Comparison of ENCODE assay signal across 8 cellular contexts in genomic region chr4:7102516-7102909, GRCh38. TPM values are rescaled to one million over a fixed set of nuclear protein-coding genes. Genes with fewer than 3 reads are reported as not detected.
DNase-seq lines count a peak whose midpoint lies in the region; ATAC-seq and TF ChIP-seq lines count a peak whose summit lies in the region.
"Not testable (repeated sequence)": the region's sequence is repeated elsewhere in the genome, so short reads cannot be mapped to it uniquely, and the experiment has no call there.

No MANE protein-coding gene starts in this region.

- TF ChIP-seq CTCF in AG04449 (IDR thresholded peaks at IDR 0.05; ENCODE audit: insufficient read depth, low read length, missing control alignments); HEK293 (tag by site-specific recombination; IDR thresholded peaks at IDR 0.05): not testable (repeated sequence)

- H3K36me3 Mint-ChIP-seq in activated naive CD4-positive, alpha-beta T cell treated with anti-CD3 and anti-CD28 coated beads, Interleukin-2, amount 10 ng/mL, durations not matched to agents 7 days and 5 days; natural killer cell treated with Interleukin-12 subunit alpha and Interleukin-12 subunit beta and Interleukin-15 and Interleukin-18, amount 100 ng/mL, for 72 hours; stimulated activated effector memory CD8-positive, alpha-beta T cell treated with anti-CD3 and anti-CD28 coated beads, Interleukin-12 subunit alpha, Interleukin-12 subunit beta, amount 100 ng/mL, for 72 hours: not testable (repeated sequence)

- not testable (repeated sequence) for H3K9ac ChIP-seq in SK-N-MC (ENCODE audit: insufficient read length); iPS-18a (ENCODE audit: low read length)
- peak overlapping the region; percentile 72 to 82 for H3K9ac ChIP-seq in duodenal mucosa (ENCODE audit: low read depth in 1 of 2, low read length in 2 of 2)

- not testable (repeated sequence) for H3K9me3 ChIP-seq in HEK293 (ENCODE audit: control insufficient read depth, insufficient read depth, low read depth, low read length); SK-N-MC (ENCODE audit: low read depth, low read length); duodenal mucosa (ENCODE audit: control insufficient read depth in 1 of 2, low read length in 2 of 2); iPS-18a (ENCODE audit: control insufficient read depth, low read depth, low read length)

- H3K27ac Mint-ChIP-seq in activated naive CD4-positive, alpha-beta T cell treated with anti-CD3 and anti-CD28 coated beads, Interleukin-2, amount 10 ng/mL, durations not matched to agents 7 days and 5 days, result peak overlapping the region; percentile 76
- H3K27ac Mint-ChIP-seq in natural killer cell treated with Interleukin-12 subunit alpha and Interleukin-12 subunit beta and Interleukin-15 and Interleukin-18, amount 100 ng/mL, for 72 hours, result peak overlapping the region in 1 of 2 donors; percentile 78
- peak overlapping the region; percentile 79 for H3K27ac Mint-ChIP-seq in stimulated activated effector memory CD8-positive, alpha-beta T cell treated with anti-CD3 and anti-CD28 coated beads, Interleukin-12 subunit alpha, Interleukin-12 subunit beta, amount 100 ng/mL, for 72 hours

- H3K27me3 Mint-ChIP-seq in activated naive CD4-positive, alpha-beta T cell treated with anti-CD3 and anti-CD28 coated beads, Interleukin-2, amount 10 ng/mL, durations not matched to agents 7 days and 5 days, result peaks cover 47% of the 10 kb centered on the region
- not testable (repeated sequence) for H3K27me3 Mint-ChIP-seq in natural killer cell treated with Interleukin-12 subunit alpha and Interleukin-12 subunit beta and Interleukin-15 and Interleukin-18, amount 100 ng/mL, for 72 hours

- POLR2A ChIA-PET in AG04449 (lab: Yijun Ruan, JAX), result interaction anchor here (0.6 kb wide), 1 partner anchor 258 kb away, joined by 3 read pairs; no protein-coding TSS in a partner anchor
- POLR2A ChIA-PET in HEK293 (lab: Yijun Ruan, JAX), result interaction anchor here (2.0 kb wide), 1 partner anchor 35 kb away, joined by 8 read pairs; the partner anchor contains the start of gene GRPEL1

- peak overlapping the region; percentile 77 for H3K4me3 Mint-ChIP-seq in activated naive CD4-positive, alpha-beta T cell treated with anti-CD3 and anti-CD28 coated beads, Interleukin-2, amount 10 ng/mL, durations not matched to agents 7 days and 5 days
- H3K4me3 Mint-ChIP-seq in natural killer cell treated with Interleukin-12 subunit alpha and Interleukin-12 subunit beta and Interleukin-15 and Interleukin-18, amount 100 ng/mL, for 72 hours, result peak overlapping the region; percentile 83
- H3K4me3 Mint-ChIP-seq in stimulated activated effector memory CD8-positive, alpha-beta T cell treated with anti-CD3 and anti-CD28 coated beads, Interleukin-12 subunit alpha, Interleukin-12 subunit beta, amount 100 ng/mL, for 72 hours, result peak overlapping the region; percentile 91

- ATAC-seq in natural killer cell treated with Interleukin-12 subunit alpha and Interleukin-12 subunit beta and Interleukin-15 and Interleukin-18, amount 100 ng/mL, for 72 hours; stimulated activated effector memory CD8-positive, alpha-beta T cell treated with anti-CD3 and anti-CD28 coated beads, Interleukin-12 subunit alpha, Interleukin-12 subunit beta, amount 100 ng/mL, for 72 hours: not testable (repeated sequence)

- H3K9me3 Mint-ChIP-seq in activated naive CD4-positive, alpha-beta T cell treated with anti-CD3 and anti-CD28 coated beads, Interleukin-2, amount 10 ng/mL, durations not matched to agents 7 days and 5 days; natural killer cell treated with Interleukin-12 subunit alpha and Interleukin-12 subunit beta and Interleukin-15 and Interleukin-18, amount 100 ng/mL, for 72 hours; stimulated activated effector memory CD8-positive, alpha-beta T cell treated with anti-CD3 and anti-CD28 coated beads, Interleukin-12 subunit alpha, Interleukin-12 subunit beta, amount 100 ng/mL, for 72 hours: not testable (repeated sequence)

- not testable (repeated sequence) for H3K27ac ChIP-seq in HEK293 (ENCODE audit: extremely low read depth, low read depth, low read length); SK-N-MC; duodenal mucosa (ENCODE audit: low read depth, low read length); iPS-18a (ENCODE audit: low read length)

- peak overlapping the region; percentile 62 for H3K4me3 ChIP-seq in AG04449 (ENCODE audit: low read depth, low read length)
- peak overlapping the region; percentile 57 for H3K4me3 ChIP-seq in HEK293 (ENCODE audit: low read depth, low read length)
- peak overlapping the region; percentile 76 for H3K4me3 ChIP-seq in SK-N-MC
- H3K4me3 ChIP-seq in duodenal mucosa (ENCODE audit: low read depth in 1 of 2, low read length in 2 of 2), result peak overlapping the region; percentile 81 to 91
- H3K4me3 ChIP-seq in iPS-18a (ENCODE audit: low read length), result peak overlapping the region; percentile 85

- not testable (repeated sequence) for H3K4me1 ChIP-seq in HEK293 (ENCODE audit: control insufficient read depth, insufficient read depth, low read length); iPS-18a (ENCODE audit: control insufficient read depth, low read depth, low read length)
- peaks cover 21 to 26% of the 10 kb centered on the region in 2 donors for H3K4me1 ChIP-seq in duodenal mucosa (ENCODE audit: control insufficient read depth in 1 of 2, insufficient read depth in 2 of 2, low read length in 2 of 2)

- CTCF ChIA-PET in AG04449 (lab: Yijun Ruan, JAX), result interaction anchor here (0.7 to 4.5 kb wide), 24 partner anchors 8 to 396 kb away, joined by 3 to 70 read pairs (median 4); partner anchors contain the start of genes GRPEL1 and TADA2B
- CTCF ChIA-PET in HEK293 (lab: Yijun Ruan, JAX), result interaction anchor here (0.6 to 2.7 kb wide), 17 partner anchors 8 to 217 kb away, joined by 3 to 23 read pairs (median 4); no protein-coding TSS in a partner anchor
- CTCF ChIA-PET in activated naive CD4-positive, alpha-beta T cell treated with anti-CD3 and anti-CD28 coated beads, Interleukin-2, amount 10 ng/mL, durations not matched to agents 7 days and 5 days (lab: Charles Lee), result interaction anchor here (0.6 to 2.2 kb wide), 8 partner anchors 12 to 500 kb away, joined by 3 to 10 read pairs (median 4); partner anchors contain the start of gene GRPEL1

- DNase-seq in AG04449 (ENCODE audit: low read depth, low spot score); SK-N-MC (ENCODE audit: low read depth, low spot score); natural killer cell treated with Interleukin-12 subunit alpha and Interleukin-12 subunit beta and Interleukin-15 and Interleukin-18, amount 100 ng/mL, for 72 hours (ENCODE audit: low spot score); stimulated activated effector memory CD8-positive, alpha-beta T cell treated with anti-CD3 and anti-CD28 coated beads, Interleukin-12 subunit alpha, Interleukin-12 subunit beta, amount 100 ng/mL, for 72 hours (ENCODE audit: low spot score in 2 of 2): not testable (repeated sequence)
- DNase-seq in activated naive CD4-positive, alpha-beta T cell treated with anti-CD3 and anti-CD28 coated beads, Interleukin-2, amount 10 ng/mL, durations not matched to agents 7 days and 5 days, result peak; percentile 28

- H3K36me3 ChIP-seq in HEK293 (ENCODE audit: control insufficient read depth in 2 of 2, insufficient read depth in 1 of 2, low read length in 2 of 2); SK-N-MC (ENCODE audit: insufficient read depth, low read length); duodenal mucosa (ENCODE audit: control insufficient read depth in 1 of 2, insufficient read depth in 2 of 2, low read length in 2 of 2); iPS-18a (ENCODE audit: control insufficient read depth, low read depth, low read length): not testable (repeated sequence)

- not testable (repeated sequence) for H3K27me3 ChIP-seq in duodenal mucosa (ENCODE audit: control insufficient read depth in 1 of 2, insufficient read depth in 2 of 2, low read length in 2 of 2)
- H3K27me3 ChIP-seq in iPS-18a (ENCODE audit: control insufficient read depth, insufficient read depth, low read length), result peaks cover 28% of the 10 kb centered on the region

- peaks cover 22% of the 10 kb centered on the region for H3K4me1 Mint-ChIP-seq in activated naive CD4-positive, alpha-beta T cell treated with anti-CD3 and anti-CD28 coated beads, Interleukin-2, amount 10 ng/mL, durations not matched to agents 7 days and 5 days
- H3K4me1 Mint-ChIP-seq in natural killer cell treated with Interleukin-12 subunit alpha and Interleukin-12 subunit beta and Interleukin-15 and Interleukin-18, amount 100 ng/mL, for 72 hours (ENCODE audit: low read depth in 2 of 2), result peaks cover 8 to 13% of the 10 kb centered on the region in 2 donors
- H3K4me1 Mint-ChIP-seq in stimulated activated effector memory CD8-positive, alpha-beta T cell treated with anti-CD3 and anti-CD28 coated beads, Interleukin-12 subunit alpha, Interleukin-12 subunit beta, amount 100 ng/mL, for 72 hours, result peaks cover 23% of the 10 kb centered on the region

RNA-seq across cellular contexts. Expression of gene GRPEL1, which starts 34.6 kb away (rescaled TPM):
- 10 to 100 TPM; 71.0 to 73.6 TPM for total RNA-seq in natural killer cell treated with Interleukin-12 subunit alpha and Interleukin-12 subunit beta and Interleukin-15 and Interleukin-18, amount 100 ng/mL, for 72 hours

RNA-seq across cellular contexts. Expression of gene TADA2B, which starts 59.3 kb away (rescaled TPM):
- total RNA-seq in natural killer cell treated with Interleukin-12 subunit alpha and Interleukin-12 subunit beta and Interleukin-15 and Interleukin-18, amount 100 ng/mL, for 72 hours, result 10 to 100 TPM; 15.8 to 16.9 TPM
